ENCODE assay signal across 14 cellular contexts in the genomic region with DNA sequence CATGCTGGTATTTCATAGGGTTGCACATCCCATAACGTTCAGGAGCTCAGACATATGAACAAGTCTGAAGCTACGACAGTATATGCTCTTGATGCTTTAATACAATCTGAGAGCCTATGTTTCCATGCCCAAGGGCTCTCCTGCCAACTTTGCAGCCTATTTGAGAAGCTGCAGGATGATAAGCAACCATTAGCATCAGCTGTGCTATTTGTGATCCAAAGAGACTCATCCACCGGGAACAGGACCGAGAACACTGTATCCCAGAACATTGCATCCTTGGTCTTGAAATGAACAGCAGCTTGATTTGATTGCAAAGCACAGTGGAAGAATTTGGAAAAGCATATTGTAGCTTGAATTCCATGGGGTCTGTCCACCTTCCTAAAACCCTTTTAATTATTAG.
DNase-seq lines count a peak whose midpoint lies in the region; FAIRE-seq lines count a peak whose summit lies in the region.
"Had no signal": no experiment of that assay in that cellular context is flagged by ENCODE, and none has a peak within 500 bp of the region (broad histone marks: within the 10 kb centered on the region; RNA-seq: fewer than 3 reads in every experiment).

No MANE protein-coding gene starts in this region.

- no peak overlapping the region for H3K4me3 Mint-ChIP-seq in T-helper 2 cell treated with Interferon-gamma antibody and Interleukin-4, amounts not matched to agents 5 μg/mL and 100 μg/mL, for 36 hours
- H3K4me3 Mint-ChIP-seq: CD14-positive monocyte; CD8-positive, alpha-beta memory T cell had no signal

- no peaks in the 10 kb centered on the region for H3K36me3 Mint-ChIP-seq in T-helper 2 cell treated with Interferon-gamma antibody and Interleukin-4, amounts not matched to agents 5 μg/mL and 100 μg/mL, for 36 hours (ENCODE audit: low read depth)
- H3K36me3 Mint-ChIP-seq: CD14-positive monocyte; CD8-positive, alpha-beta memory T cell had no signal

- peaks cover 6% of the 10 kb centered on the region for H3K9me3 Mint-ChIP-seq in T-helper 2 cell treated with Interferon-gamma antibody and Interleukin-4, amounts not matched to agents 5 μg/mL and 100 μg/mL, for 36 hours
- H3K9me3 Mint-ChIP-seq: CD8-positive, alpha-beta memory T cell had no signal

- H3K4me1 Mint-ChIP-seq in T-helper 2 cell treated with Interferon-gamma antibody and Interleukin-4, amounts not matched to agents 5 μg/mL and 100 μg/mL, for 36 hours (ENCODE audit: low read depth) = no peaks in the 10 kb centered on the region
- H3K4me1 Mint-ChIP-seq: CD14-positive monocyte; CD8-positive, alpha-beta memory T cell had no signal

- no peak overlapping the region for H3K27ac Mint-ChIP-seq in T-helper 2 cell treated with Interferon-gamma antibody and Interleukin-4, amounts not matched to agents 5 μg/mL and 100 μg/mL, for 36 hours
- H3K27ac Mint-ChIP-seq: CD14-positive monocyte; CD8-positive, alpha-beta memory T cell had no signal

- H3K27ac ChIP-seq in angular gyrus (ENCODE audit: low read depth, low read length) = peak overlapping the region; percentile 68
- H3K27ac ChIP-seq: A549 had no signal

- FAIRE-seq in RCC 7860 (lab: Jason Lieb, UNC) = no peak
- FAIRE-seq: A549, GM19239, H1 had no signal

- no peaks in the 10 kb centered on the region for H3K27me3 Mint-ChIP-seq in T-helper 2 cell treated with Interferon-gamma antibody and Interleukin-4, amounts not matched to agents 5 μg/mL and 100 μg/mL, for 36 hours (ENCODE audit: low read depth)

- peak; percentile 72 to 80 for DNase-seq in cerebellar nuclear complex (lab: John Stamatoyannopoulos, UW)
- DNase-seq in middle frontal gyrus (ENCODE audit: extremely low spot score, low spot score) = peak; percentile 22
- no peak for DNase-seq in T-helper 2 cell treated with Interferon-gamma antibody and Interleukin-4, amounts not matched to agents 5 μg/mL and 100 μg/mL, for 36 hours (ENCODE audit: low spot score)
- DNase-seq in RCC 7860 (ENCODE audit: low spot score) = no peak
- no peak for DNase-seq in NCI-H345 (lab: John Stamatoyannopoulos, UW)
- DNase-seq: Caco-2; CD8-positive, alpha-beta memory T cell; DND-41; GF-D8 had no signal

Comparison
In these comparisons a context has a peak if more than half of its experiments do, and no peak if none do; other contexts are left out.
1. DNase-seq: peak in cerebellar nuclear complex (2 of 2) and middle frontal gyrus (single experiment); none in T-helper 2 cell treated with Interferon-gamma antibody and Interleukin-4, amounts not matched to agents 5 μg/mL and 100 μg/mL, for 36 hours (single experiment), RCC 7860 (single experiment) and NCI-H345 (single experiment).